Comparison of ENCODE assay signal across 27 cellular contexts in the genomic region with DNA sequence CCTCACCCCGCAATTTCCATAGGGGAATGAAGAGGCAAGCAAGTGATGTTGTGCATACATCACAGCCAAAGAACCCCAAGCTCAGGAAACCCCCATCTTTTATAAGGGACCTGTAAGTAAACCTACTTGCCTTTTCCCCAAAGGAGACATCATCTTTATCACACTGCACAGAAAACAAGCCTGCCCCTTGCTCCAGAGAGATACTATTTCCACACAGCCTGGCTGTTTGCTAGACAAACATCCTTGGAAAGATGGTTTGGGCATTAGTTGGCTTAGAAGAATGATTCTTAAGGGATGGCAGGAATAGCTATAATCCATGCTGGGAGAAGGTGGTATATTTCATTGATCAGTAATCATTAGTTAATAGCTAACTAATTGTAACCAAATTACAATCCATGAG.
"Had no signal": no experiment of that assay in that cellular context is flagged by ENCODE, and none has a peak within 500 bp of the region (broad histone marks: within the 10 kb centered on the region; RNA-seq: fewer than 3 reads in every experiment).

No MANE protein-coding gene starts in this region.

- H3K4me1 ChIP-seq: heart left ventricle, lower lobe of right lung, prostate gland, suprapubic skin had no signal

- H3K9me3 ChIP-seq: heart left ventricle, left lung, lower lobe of right lung, pancreas, prostate gland, stomach, suprapubic skin, thoracic aorta, tibial nerve, upper lobe of left lung had no signal

- H3K4me3 ChIP-seq: heart left ventricle, left lung, lower lobe of right lung, pancreas, prostate gland, smooth muscle cell, stomach, suprapubic skin, thoracic aorta, tibial nerve, upper lobe of left lung had no signal

- ATAC-seq: heart left ventricle; left colon; left lung; lower lobe of right lung; natural killer cell; pancreas; stimulated activated naive B cell treated with anti-CD40 and anti-IgM and Interleukin-4, amounts not matched to agents 10 μg/mL and 1 μg/mL and 100 μg/mL, for 72 hours; stimulated activated naive CD8-positive, alpha-beta T cell treated with anti-CD3 and anti-CD28 coated beads, Interleukin-15, Interleukin-2, amounts not matched to agents 100 U/mL and 50 U/mL, for 24 hours had no signal

- H3K27me3 ChIP-seq: left lung, pancreas, stomach, suprapubic skin, upper lobe of left lung had no signal

- FAIRE-seq: islet of Langerhans, kidney, pancreas had no signal

- H3K4me2 ChIP-seq: smooth muscle cell had no signal

- H3K27ac ChIP-seq: heart left ventricle, left lung, lower lobe of right lung, pancreas, prostate gland, stomach, suprapubic skin, thoracic aorta, tibial nerve, upper lobe of left lung had no signal

- DNase-seq: glutamatergic neuron; heart left ventricle; immature natural killer cell; kidney; left colon; left lung; lower lobe of right lung; mammary epithelial cell; mesendoderm; naive B cell; natural killer cell; pancreas; posterior cingulate gyrus; retina; right cardiac atrium; stimulated activated CD4-positive, alpha-beta T cell treated with anti-CD3 and anti-CD28 coated beads, Interleukin-1b, Interleukin-23, amount 100 ng/mL, for 48 hours; stimulated activated CD4-positive, alpha-beta T cell treated with anti-CD3 and anti-CD28 coated beads, Interleukin-4, amount 100 ng/mL, for 1 hour; stimulated activated naive B cell treated with anti-CD40 and anti-IgM and Interleukin-4, amounts not matched to agents 10 μg/mL and 1 μg/mL and 100 μg/mL, for 72 hours; stimulated activated naive CD8-positive, alpha-beta T cell treated with anti-CD3 and anti-CD28 coated beads, Interleukin-15, Interleukin-2, amounts not matched to agents 100 U/mL and 50 U/mL, for 24 hours; stomach; upper lobe of left lung had no signal

- H3K36me3 ChIP-seq: heart left ventricle, left lung, lower lobe of right lung, pancreas, prostate gland, stomach, suprapubic skin, thoracic aorta, tibial nerve, upper lobe of left lung had no signal
